ENCODE assay signal across 21 cellular contexts in genomic region chr3:60028243-60028642, GRCh38.
DNase-seq lines count a peak whose midpoint lies in the region; ATAC-seq and TF ChIP-seq lines count a peak whose summit lies in the region.
"Had no signal": no experiment of that assay in that cellular context is flagged by ENCODE, and none has a peak within 500 bp of the region (broad histone marks: within the 10 kb centered on the region; RNA-seq: fewer than 3 reads in every experiment).

No MANE protein-coding gene starts in this region.

- peak; percentile 67 for ATAC-seq in activated CD4-positive, alpha-beta T cell treated with anti-CD3 and anti-CD28 coated beads for 36 hours
- ATAC-seq in activated T-cell treated with anti-CD3 and anti-CD28 coated beads, Interleukin-2, amount 50 U/mL, for 72 hours (replicated peaks in 1 of 2) = peak; percentile 67 to 69
- ATAC-seq in activated T-cell treated with anti-CD3 and anti-CD28 coated beads, Interleukin-2, amount 50 U/mL, for 4 hours = no peak
- no peak for ATAC-seq in CD4-positive, alpha-beta T cell (ENCODE audit: poor library complexity)
- ATAC-seq: GM12878, HCT116 had no signal

- H3K9me3 Mint-ChIP-seq in activated CD4-positive, alpha-beta T cell treated with anti-CD3 and anti-CD28 coated beads for 36 hours (ENCODE audit: low read depth) = peaks cover 1% of the 10 kb centered on the region
- no peaks in the 10 kb centered on the region for H3K9me3 Mint-ChIP-seq in activated T-cell treated with anti-CD3 and anti-CD28 coated beads, Interleukin-2, amount 50 U/mL, for 72 hours
- peaks cover 4% of the 10 kb centered on the region for H3K9me3 Mint-ChIP-seq in activated T-cell treated with anti-CD3 and anti-CD28 coated beads, Interleukin-2, amount 50 U/mL, for 4 hours
- no peaks in the 10 kb centered on the region for H3K9me3 Mint-ChIP-seq in CD4-positive, alpha-beta T cell
- H3K9me3 Mint-ChIP-seq in activated T-helper 1 cell treated with anti-CD3 and anti-CD28 coated beads, Interleukin-12 subunit alpha, Interleukin-12 subunit beta, Interleukin-2, Interleukin-4 antibody, amounts not matched to agents 30 ng/mL and 10 ng/mL and 1 ng/mL, durations not matched to agents 14 hours and 24 hours and 36 hours = peaks cover 11% of the 10 kb centered on the region
- peaks cover 0 to 1% (median 0%) of the 10 kb centered on the region in 7 donors for H3K9me3 Mint-ChIP-seq in CD14-positive monocyte
- H3K9me3 Mint-ChIP-seq: CD8-positive, alpha-beta memory T cell had no signal

- no peak for TF ChIP-seq CTCF in CD4-positive, alpha-beta T cell (IDR thresholded peaks at IDR 0.05)
- TF ChIP-seq CTCF in CD14-positive monocyte (IDR thresholded peaks at IDR 0.05) = no peak

- peaks cover 15% of the 10 kb centered on the region for H3K36me3 Mint-ChIP-seq in activated CD4-positive, alpha-beta T cell treated with anti-CD3 and anti-CD28 coated beads for 36 hours (ENCODE audit: low read depth)
- H3K36me3 Mint-ChIP-seq in activated T-cell treated with anti-CD3 and anti-CD28 coated beads, Interleukin-2, amount 50 U/mL, for 72 hours (ENCODE audit: insufficient read depth in 2 of 2) = peaks cover 0 to 10% of the 10 kb centered on the region in 2 donors
- H3K36me3 Mint-ChIP-seq in activated T-cell treated with anti-CD3 and anti-CD28 coated beads, Interleukin-2, amount 50 U/mL, for 4 hours (ENCODE audit: insufficient read depth) = peaks cover 8% of the 10 kb centered on the region
- H3K36me3 Mint-ChIP-seq in CD4-positive, alpha-beta T cell (ENCODE audit: low read depth) = peaks cover 28% of the 10 kb centered on the region
- peaks cover 38% of the 10 kb centered on the region for H3K36me3 Mint-ChIP-seq in activated T-helper 1 cell treated with anti-CD3 and anti-CD28 coated beads, Interleukin-12 subunit alpha, Interleukin-12 subunit beta, Interleukin-2, Interleukin-4 antibody, amounts not matched to agents 30 ng/mL and 10 ng/mL and 1 ng/mL, durations not matched to agents 14 hours and 24 hours and 36 hours (ENCODE audit: low read depth)
- H3K36me3 Mint-ChIP-seq in CD14-positive monocyte = no peaks in the 10 kb centered on the region

- DNase-seq in activated CD4-positive, alpha-beta T cell treated with anti-CD3 and anti-CD28 coated beads for 36 hours = no peak
- DNase-seq in activated CD4-positive, alpha-beta T cell treated with anti-CD3 and anti-CD28 coated beads, Interleukin-2, amount 50 U/mL, for 1 hour = no peak
- DNase-seq in activated T-cell treated with anti-CD3 and anti-CD28 coated beads, Interleukin-2, amount 50 U/mL, for 72 hours = no peak
- DNase-seq in activated T-cell treated with anti-CD3 and anti-CD28 coated beads, Interleukin-2, amount 50 U/mL, for 4 hours = no peak
- DNase-seq in CD4-positive, alpha-beta T cell = no peak
- DNase-seq in activated T-helper 1 cell treated with anti-CD3 and anti-CD28 coated beads, Interleukin-12 subunit alpha, Interleukin-12 subunit beta, Interleukin-2, Interleukin-4 antibody, amounts not matched to agents 30 ng/mL and 10 ng/mL and 1 ng/mL, durations not matched to agents 14 hours and 24 hours and 36 hours (ENCODE audit: low spot score) = no peak
- no peak for DNase-seq in KBM-7
- DNase-seq in CD14-positive monocyte (ENCODE audit: low spot score) = no peak
- DNase-seq: 8988T; CD8-positive, alpha-beta memory T cell; COR-L47; DMS 273 treated with DMSO at 0.1 percent for 48 hours; DMS53; DND-41; EL; GOT3; H7; HFFc6 had no signal

- no peaks in the 10 kb centered on the region for H3K27me3 ChIP-seq in CD4-positive, alpha-beta T cell (ENCODE audit: control insufficient read depth, insufficient read depth, low read length)
- H3K27me3 ChIP-seq: BLaER1 had no signal

- peak overlapping the region; percentile 62 for H3K27ac Mint-ChIP-seq in activated CD4-positive, alpha-beta T cell treated with anti-CD3 and anti-CD28 coated beads for 36 hours
- peak overlapping the region; percentile 69 for H3K27ac Mint-ChIP-seq in activated T-cell treated with anti-CD3 and anti-CD28 coated beads, Interleukin-2, amount 50 U/mL, for 72 hours
- H3K27ac Mint-ChIP-seq in CD4-positive, alpha-beta T cell = peak overlapping the region; percentile 77
- peak overlapping the region; percentile 64 for H3K27ac Mint-ChIP-seq in activated T-helper 1 cell treated with anti-CD3 and anti-CD28 coated beads, Interleukin-12 subunit alpha, Interleukin-12 subunit beta, Interleukin-2, Interleukin-4 antibody, amounts not matched to agents 30 ng/mL and 10 ng/mL and 1 ng/mL, durations not matched to agents 14 hours and 24 hours and 36 hours
- H3K27ac Mint-ChIP-seq in CD14-positive monocyte = no peak overlapping the region
- H3K27ac Mint-ChIP-seq: CD8-positive, alpha-beta memory T cell; HFFc6 had no signal

- CTCF ChIA-PET in activated CD4-positive, alpha-beta T cell treated with anti-CD3 and anti-CD28 coated beads for 36 hours (lab: Charles Lee) = interaction anchor here (0.8 to 1.0 kb wide), 3 partner anchors 8 to 96 kb away, joined by 3 to 6 read pairs (median 4); no protein-coding TSS in a partner anchor
- CTCF ChIA-PET in CD4-positive, alpha-beta T cell (lab: Charles Lee) = interaction anchor here (1.4 kb wide), 1 partner anchor 26 kb away, joined by 3 read pairs; no protein-coding TSS in a partner anchor

- H3K4me1 Mint-ChIP-seq in activated CD4-positive, alpha-beta T cell treated with anti-CD3 and anti-CD28 coated beads for 36 hours = peaks cover 74% of the 10 kb centered on the region
- peaks cover 73% of the 10 kb centered on the region for H3K4me1 Mint-ChIP-seq in activated T-cell treated with anti-CD3 and anti-CD28 coated beads, Interleukin-2, amount 50 U/mL, for 72 hours (ENCODE audit: low read depth)
- H3K4me1 Mint-ChIP-seq in activated T-cell treated with anti-CD3 and anti-CD28 coated beads, Interleukin-2, amount 50 U/mL, for 4 hours (ENCODE audit: low read depth) = peaks cover 58% of the 10 kb centered on the region
- peaks cover 85% of the 10 kb centered on the region for H3K4me1 Mint-ChIP-seq in CD4-positive, alpha-beta T cell (ENCODE audit: low read depth)
- H3K4me1 Mint-ChIP-seq in activated T-helper 1 cell treated with anti-CD3 and anti-CD28 coated beads, Interleukin-12 subunit alpha, Interleukin-12 subunit beta, Interleukin-2, Interleukin-4 antibody, amounts not matched to agents 30 ng/mL and 10 ng/mL and 1 ng/mL, durations not matched to agents 14 hours and 24 hours and 36 hours (ENCODE audit: low read depth) = peaks cover 64% of the 10 kb centered on the region
- peaks cover 9% of the 10 kb centered on the region for H3K4me1 Mint-ChIP-seq in CD14-positive monocyte

- no peaks in the 10 kb centered on the region for H3K27me3 Mint-ChIP-seq in activated CD4-positive, alpha-beta T cell treated with anti-CD3 and anti-CD28 coated beads for 36 hours
- no peaks in the 10 kb centered on the region for H3K27me3 Mint-ChIP-seq in activated T-cell treated with anti-CD3 and anti-CD28 coated beads, Interleukin-2, amount 50 U/mL, for 72 hours (ENCODE audit: low read depth)
- H3K27me3 Mint-ChIP-seq in activated T-cell treated with anti-CD3 and anti-CD28 coated beads, Interleukin-2, amount 50 U/mL, for 4 hours (ENCODE audit: low read depth) = no peaks in the 10 kb centered on the region
- H3K27me3 Mint-ChIP-seq in CD4-positive, alpha-beta T cell = no peaks in the 10 kb centered on the region
- no peaks in the 10 kb centered on the region for H3K27me3 Mint-ChIP-seq in activated T-helper 1 cell treated with anti-CD3 and anti-CD28 coated beads, Interleukin-12 subunit alpha, Interleukin-12 subunit beta, Interleukin-2, Interleukin-4 antibody, amounts not matched to agents 30 ng/mL and 10 ng/mL and 1 ng/mL, durations not matched to agents 14 hours and 24 hours and 36 hours (ENCODE audit: insufficient read depth)
- no peaks in the 10 kb centered on the region for H3K27me3 Mint-ChIP-seq in CD14-positive monocyte (ENCODE audit: low read depth in 3 of 3)

- no peaks in the 10 kb centered on the region for H3K9me3 ChIP-seq in CD4-positive, alpha-beta T cell (ENCODE audit: control insufficient read depth, low read length)
- H3K9me3 ChIP-seq: BLaER1 had no signal

- intact Hi-C loops in activated CD4-positive, alpha-beta T cell treated with anti-CD3 and anti-CD28 coated beads for 36 hours (cut with DNase I, micrococcal nuclease) = loop anchor here in 1 of 2 experiments (1.0 kb wide), 1 partner anchor 20 kb away; no protein-coding TSS in a partner anchor
- intact Hi-C loops in CD4-positive, alpha-beta T cell (cut with DNase I, micrococcal nuclease) = no loop called here
- intact Hi-C loops in activated T-helper 1 cell treated with anti-CD3 and anti-CD28 coated beads, Interleukin-12 subunit alpha, Interleukin-12 subunit beta, Interleukin-2, Interleukin-4 antibody, amounts not matched to agents 30 ng/mL and 10 ng/mL and 1 ng/mL, durations not matched to agents 14 hours and 24 hours and 36 hours (cut with micrococcal nuclease) = loop anchor here (1.0 kb wide), 1 partner anchor 10 kb away; no protein-coding TSS in a partner anchor
- intact Hi-C loops in CD14-positive monocyte (cut with micrococcal nuclease) = no loop called here

- no peak overlapping the region for H3K4me3 Mint-ChIP-seq in activated CD4-positive, alpha-beta T cell treated with anti-CD3 and anti-CD28 coated beads for 36 hours
- H3K4me3 Mint-ChIP-seq in activated T-cell treated with anti-CD3 and anti-CD28 coated beads, Interleukin-2, amount 50 U/mL, for 72 hours = peak overlapping the region; percentile 7 to 50
- H3K4me3 Mint-ChIP-seq in activated T-cell treated with anti-CD3 and anti-CD28 coated beads, Interleukin-2, amount 50 U/mL, for 4 hours = no peak overlapping the region
- H3K4me3 Mint-ChIP-seq in CD4-positive, alpha-beta T cell = peak overlapping the region; percentile 34
- peak overlapping the region; percentile 6 for H3K4me3 Mint-ChIP-seq in activated T-helper 1 cell treated with anti-CD3 and anti-CD28 coated beads, Interleukin-12 subunit alpha, Interleukin-12 subunit beta, Interleukin-2, Interleukin-4 antibody, amounts not matched to agents 30 ng/mL and 10 ng/mL and 1 ng/mL, durations not matched to agents 14 hours and 24 hours and 36 hours
- no peak overlapping the region for H3K4me3 Mint-ChIP-seq in CD14-positive monocyte
- H3K4me3 Mint-ChIP-seq: CD8-positive, alpha-beta memory T cell; HFFc6 had no signal

- in situ Hi-C loops in KBM-7 (cut with MboI; ENCODE audit: low pct_unique_long_range_greater_than_20kb, low sequenced_read_pairs) = no loop called here

- POLR2A ChIA-PET in activated CD4-positive, alpha-beta T cell treated with anti-CD3 and anti-CD28 coated beads for 36 hours (lab: Charles Lee) = interaction anchor here (1.5 kb wide), 1 partner anchor 10 kb away, joined by 5 read pairs; no protein-coding TSS in a partner anchor
- POLR2A ChIA-PET in CD4-positive, alpha-beta T cell (lab: Charles Lee) = interaction anchor here (0.8 to 8.0 kb wide), 2 partner anchors 18 to 50 kb away, joined by 3 to 66 read pairs; no protein-coding TSS in a partner anchor

- no peak overlapping the region for H3K27ac ChIP-seq in CD4-positive, alpha-beta T cell (ENCODE audit: low read depth, low read length)
- H3K27ac ChIP-seq: BLaER1 had no signal

Comparison
In these comparisons a context has a peak if more than half of its experiments do, and no peak if none do; other contexts are left out.
1. ATAC-seq: peak in activated CD4-positive, alpha-beta T cell treated with anti-CD3 and anti-CD28 coated beads for 36 hours (single experiment) and activated T-cell treated with anti-CD3 and anti-CD28 coated beads, Interleukin-2, amount 50 U/mL, for 72 hours (2 of 2); none in activated T-cell treated with anti-CD3 and anti-CD28 coated beads, Interleukin-2, amount 50 U/mL, for 4 hours (0 of 2) and CD4-positive, alpha-beta T cell (single experiment).
2. H3K4me3 Mint-ChIP-seq: peak in activated T-cell treated with anti-CD3 and anti-CD28 coated beads, Interleukin-2, amount 50 U/mL, for 72 hours (2 of 2), CD4-positive, alpha-beta T cell (single experiment) and activated T-helper 1 cell treated with anti-CD3 and anti-CD28 coated beads, Interleukin-12 subunit alpha, Interleukin-12 subunit beta, Interleukin-2, Interleukin-4 antibody, amounts not matched to agents 30 ng/mL and 10 ng/mL and 1 ng/mL, durations not matched to agents 14 hours and 24 hours and 36 hours (single experiment); none in activated CD4-positive, alpha-beta T cell treated with anti-CD3 and anti-CD28 coated beads for 36 hours (single experiment), activated T-cell treated with anti-CD3 and anti-CD28 coated beads, Interleukin-2, amount 50 U/mL, for 4 hours (single experiment) and CD14-positive monocyte (0 of 2).
3. H3K27ac Mint-ChIP-seq: peak in activated CD4-positive, alpha-beta T cell treated with anti-CD3 and anti-CD28 coated beads for 36 hours (single experiment), activated T-cell treated with anti-CD3 and anti-CD28 coated beads, Interleukin-2, amount 50 U/mL, for 72 hours (single experiment), CD4-positive, alpha-beta T cell (single experiment) and activated T-helper 1 cell treated with anti-CD3 and anti-CD28 coated beads, Interleukin-12 subunit alpha, Interleukin-12 subunit beta, Interleukin-2, Interleukin-4 antibody, amounts not matched to agents 30 ng/mL and 10 ng/mL and 1 ng/mL, durations not matched to agents 14 hours and 24 hours and 36 hours (single experiment); none in CD14-positive monocyte (0 of 7).